Comparison of ENCODE assay signal across 6 cellular contexts in the genomic region with DNA sequence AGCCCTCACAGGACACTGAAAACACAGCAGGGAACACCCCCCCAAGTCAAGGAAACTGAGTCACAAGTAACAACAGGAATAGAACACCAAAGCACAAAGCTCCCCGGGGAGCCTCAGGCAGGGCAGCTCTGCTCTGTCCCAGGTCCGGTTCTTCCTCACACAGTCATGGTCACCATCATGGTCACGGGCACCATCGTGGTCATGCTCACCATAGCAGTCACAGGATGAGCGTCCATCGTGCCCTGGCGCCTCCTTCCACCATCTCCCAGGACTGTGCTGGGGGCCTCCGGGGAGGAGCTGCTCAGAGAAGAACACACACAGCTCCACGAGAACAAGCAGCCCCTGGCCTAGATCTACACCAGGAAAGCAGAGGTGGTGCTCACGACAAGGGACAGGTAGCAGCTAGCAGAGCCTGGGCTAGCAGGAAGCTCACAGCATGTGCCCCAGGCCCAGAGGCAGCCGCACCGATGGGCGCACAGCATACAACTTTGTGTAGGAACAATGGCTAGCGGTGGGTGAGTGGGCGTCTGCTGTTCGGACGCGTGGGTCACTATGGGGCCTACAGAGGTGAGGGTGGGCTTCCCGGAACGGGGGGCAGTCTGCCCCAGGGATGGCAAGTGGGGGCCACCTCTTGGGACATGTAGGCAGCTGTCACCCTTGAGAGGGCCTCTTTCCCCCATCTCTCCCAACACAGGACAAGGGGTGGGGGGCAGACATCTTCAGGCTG. TPM values are rescaled to one million over a fixed set of nuclear protein-coding genes. Genes with fewer than 3 reads are reported as not detected.
"Had no signal": no experiment of that assay in that cellular context is flagged by ENCODE, and none has a peak within 500 bp of the region (broad histone marks: within the 10 kb centered on the region; RNA-seq: fewer than 3 reads in every experiment).

No MANE protein-coding gene starts in this region.

- H3K27ac Mint-ChIP-seq: GM23338, H9 had no signal

- DNase-seq: H9, IMR-90 had no signal

- H3K4me3 Mint-ChIP-seq: GM23338, H9 had no signal

- ATAC-seq: GM23338, HCT116, K562 had no signal

- H3K4me2 ChIP-seq: GM23338 had no signal

- H3K9me3 Mint-ChIP-seq: GM23338 had no signal

- H3K4me3 ChIP-seq: GM23338, K562 had no signal

RNA-seq across cellular contexts. Expression of gene PNMA6F, which starts 3.4 kb away (rescaled TPM):
- total RNA-seq: H9, HT-29, IMR-90, K562 had no signal
- polyA plus RNA-seq: IMR-90, K562 had no signal
